ENCODE assay signal across 18 cellular contexts in the genomic region with DNA sequence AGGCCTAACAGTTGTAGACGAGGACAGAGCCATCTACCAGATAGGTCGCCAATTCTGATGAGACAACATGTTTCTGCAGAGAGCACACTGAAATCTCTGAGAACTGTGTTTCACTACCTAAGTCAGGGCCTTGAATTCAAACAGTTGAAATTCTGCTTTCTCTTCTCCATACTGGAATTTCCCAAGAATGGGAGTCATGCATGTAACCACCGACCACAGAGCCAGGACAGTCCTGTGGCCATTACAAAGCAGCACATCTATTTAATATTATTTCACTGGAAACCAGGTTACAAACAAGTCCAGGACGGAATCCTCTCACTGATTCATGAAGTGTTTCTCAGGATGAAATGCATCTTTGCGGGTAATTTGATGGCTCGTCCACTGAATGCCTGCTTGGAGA.
A peak's percentile ranks its signal among the peaks of the same experiment; 100 is the strongest.
DNase-seq lines count a peak whose midpoint lies in the region; ATAC-seq and TF ChIP-seq lines count a peak whose summit lies in the region.
"Had no signal": no experiment of that assay in that cellular context is flagged by ENCODE, and none has a peak within 500 bp of the region (broad histone marks: within the 10 kb centered on the region; RNA-seq: fewer than 3 reads in every experiment).

No MANE protein-coding gene starts in this region.

- no peaks in the 10 kb centered on the region for H3K36me3 ChIP-seq in smooth muscle cell (ENCODE audit: low read depth)
- H3K36me3 ChIP-seq: SJCRH30 had no signal

- DNase-seq in ELR (ENCODE audit: low read depth) = peak; percentile 44
- peak; percentile 45 for DNase-seq in RPMI7951 (ENCODE audit: low read depth)
- DNase-seq in fibroblast of peridontal ligament (ENCODE audit: extremely low read depth) = peak; percentile 35
- DNase-seq in smooth muscle cell (lab: John Stamatoyannopoulos, UW; ENCODE audit: unreplicated experiment) = no peak
- DNase-seq in stimulated activated CD4-positive, alpha-beta T cell treated with anti-CD3 and anti-CD28 coated beads, Interleukin-1b, Interleukin-23, amount 100 ng/mL, for 48 hours = no peak
- DNase-seq: C1 segment of cervical spinal cord, DMS153, Kasumi-1, NCI-H1048, NCI-H146, NCI-H2081 treated with DMSO at 0.1 percent for 48 hours, NCI-H524, RPMI8226, SJCRH30 had no signal

- ATAC-seq in GM18502 (IDR thresholded peaks at IDR 0.05; ENCODE audit: poor library complexity, unreplicated experiment) (no peak), GM21515 (IDR thresholded peaks at IDR 0.05; ENCODE audit: unreplicated experiment) (no peak)
- ATAC-seq: GM12878, HepG2 had no signal

- H3K27ac ChIP-seq in smooth muscle cell (ENCODE audit: low read depth) = peak overlapping the region; percentile 55
- H3K27ac ChIP-seq: SJCRH30 had no signal

- TF ChIP-seq CTCF in smooth muscle cell (IDR thresholded peaks at IDR 0.05; ENCODE audit: borderline replicate concordance, insufficient read depth, poor library complexity, severe bottlenecking) = no peak

- H3K4me2 ChIP-seq in smooth muscle cell = no peak overlapping the region

- H3K9me3 ChIP-seq in smooth muscle cell (replicated peaks; ENCODE audit: low read depth) = no peaks in the 10 kb centered on the region
- H3K9me3 ChIP-seq: SJCRH30 had no signal

- peak overlapping the region; percentile 41 for H2AFZ ChIP-seq in smooth muscle cell (ENCODE audit: low read depth)

- H3K4me3 ChIP-seq in smooth muscle cell = no peak overlapping the region
- H3K4me3 ChIP-seq: GM12878, SJCRH30 had no signal

- no peaks in the 10 kb centered on the region for H3F3A ChIP-seq in smooth muscle cell (ENCODE audit: low read depth)

- 67% methylated on average over 6 of the region's 6 CpGs for WGBS in smooth muscle cell (ENCODE audit: low lambda C conversion rate)

- no peaks in the 10 kb centered on the region for H4K20me1 ChIP-seq in smooth muscle cell (ENCODE audit: low read depth)

- H3K79me2 ChIP-seq in smooth muscle cell (ENCODE audit: low read depth) = no peaks in the 10 kb centered on the region

- no peak overlapping the region for H3K9ac ChIP-seq in smooth muscle cell (ENCODE audit: low read depth)

- peaks cover 5% of the 10 kb centered on the region for H3K4me1 ChIP-seq in smooth muscle cell (ENCODE audit: low read depth)
- H3K4me1 ChIP-seq: SJCRH30 had no signal

- no peaks in the 10 kb centered on the region for H3K27me3 ChIP-seq in smooth muscle cell (ENCODE audit: low read depth)
- H3K27me3 ChIP-seq: SJCRH30 had no signal

Comparison
In these comparisons a context has a peak if more than half of its experiments do, and no peak if none do; other contexts are left out.
1. DNase-seq: peak in ELR (single experiment), RPMI7951 (single experiment) and fibroblast of peridontal ligament (single experiment); none in smooth muscle cell (single experiment) and stimulated activated CD4-positive, alpha-beta T cell treated with anti-CD3 and anti-CD28 coated beads, Interleukin-1b, Interleukin-23, amount 100 ng/mL, for 48 hours (single experiment).